9 cellular contexts compared by ENCODE assay signal in the genomic region with DNA sequence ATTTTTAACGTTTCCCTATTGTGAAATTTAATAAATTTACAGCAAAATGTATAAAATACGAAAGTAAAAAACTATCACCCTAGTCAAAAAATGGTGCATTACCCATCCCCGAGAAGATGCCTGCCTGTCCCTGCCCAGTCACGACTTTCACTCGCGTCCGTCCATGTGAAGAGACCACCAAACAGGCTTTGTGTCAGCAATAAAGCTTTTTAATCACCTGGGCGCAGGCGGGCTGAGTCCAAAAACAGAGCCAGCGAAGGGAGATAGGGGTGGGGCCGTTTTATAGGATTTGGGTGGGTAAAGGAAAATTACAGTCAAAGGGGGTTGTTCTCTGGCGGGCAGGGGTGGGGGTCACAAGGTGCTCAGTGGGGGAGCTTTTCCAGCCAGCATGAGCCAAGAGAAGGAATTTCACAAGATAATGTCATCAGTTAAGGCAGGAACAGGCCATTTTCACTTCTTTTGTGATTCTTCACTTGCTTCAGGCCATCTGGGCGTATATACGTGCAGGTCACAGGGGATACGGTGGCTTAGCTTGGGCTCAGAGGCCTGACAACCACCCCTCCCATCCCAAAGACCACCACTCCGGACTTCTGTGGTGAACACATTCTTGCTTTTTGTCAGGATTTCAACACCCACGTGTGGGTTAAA. TPM values are rescaled to one million over a fixed set of nuclear protein-coding genes. Genes with fewer than 3 reads are reported as not detected.
DNase-seq lines count a peak whose midpoint lies in the region; ATAC-seq and TF ChIP-seq lines count a peak whose summit lies in the region.
"Not testable (repeated sequence)": the region's sequence is repeated elsewhere in the genome, so short reads cannot be mapped to it uniquely, and the experiment has no call there.
"Had no signal": no experiment of that assay in that cellular context is flagged by ENCODE, and none has a peak within 500 bp of the region (broad histone marks: within the 10 kb centered on the region; RNA-seq: fewer than 3 reads in every experiment).

No MANE protein-coding gene starts in this region.

- H3K27ac Mint-ChIP-seq in endothelial cell (ENCODE audit: unreplicated experiment) (peak overlapping the region; percentile 2), mesothelial cell of epicardium (peak overlapping the region; percentile 96)
- peak overlapping the region; percentile 6 for H3K27ac Mint-ChIP-seq in stimulated activated naive B cell treated with anti-CD40 and anti-IgM and Interleukin-4, amounts not matched to agents 10 μg/mL and 1 μg/mL and 100 μg/mL, for 72 hours

- peak; percentile 19 for DNase-seq in activated effector memory CD4-positive, alpha-beta T cell treated with anti-CD3 and anti-CD28 coated beads, Interleukin-2, amount 50 U/mL, for 16 hours
- not testable (repeated sequence) for DNase-seq in endothelial cell (ENCODE audit: low spot score); mesothelial cell of epicardium (ENCODE audit: low spot score in 2 of 2, unreplicated experiment in 2 of 2); stimulated activated naive B cell treated with anti-CD40 and anti-IgM and Interleukin-4, amounts not matched to agents 10 μg/mL and 1 μg/mL and 100 μg/mL, for 72 hours

- not testable (repeated sequence) for H3K4me3 ChIP-seq in BLaER1; parathyroid adenoma (ENCODE audit: low read depth, low read length)
- H3K4me3 ChIP-seq in HUES6 (ENCODE audit: low read depth, low read length) (peak overlapping the region; percentile 46; the same call in 1 of the 2 replicates), iPS-18a (ENCODE audit: low read length) (peak overlapping the region; percentile 31)

- H3K4me2 ChIP-seq in BLaER1: peak overlapping the region; percentile 91; the same call in 1 of the 2 replicates
- H3K4me2 ChIP-seq in parathyroid adenoma (ENCODE audit: low read length): not testable (repeated sequence)

- H3K27me3 ChIP-seq in BLaER1; HUES6 (ENCODE audit: control insufficient read depth, insufficient read depth, low read length); iPS-18a (ENCODE audit: control insufficient read depth, insufficient read depth, low read length); parathyroid adenoma (ENCODE audit: control insufficient read depth, insufficient read depth, low read length): not testable (repeated sequence)

- H3K36me3 Mint-ChIP-seq in endothelial cell (ENCODE audit: low read depth, unreplicated experiment); mesothelial cell of epicardium; stimulated activated naive B cell treated with anti-CD40 and anti-IgM and Interleukin-4, amounts not matched to agents 10 μg/mL and 1 μg/mL and 100 μg/mL, for 72 hours: not testable (repeated sequence)

- not testable (repeated sequence) for H3K79me2 ChIP-seq in parathyroid adenoma

- ATAC-seq in stimulated activated naive B cell treated with anti-CD40 and anti-IgM and Interleukin-4, amounts not matched to agents 10 μg/mL and 1 μg/mL and 100 μg/mL, for 72 hours (replicated peaks): not testable (repeated sequence)

- not testable (repeated sequence) for H3K9me3 Mint-ChIP-seq in endothelial cell (ENCODE audit: unreplicated experiment); mesothelial cell of epicardium; stimulated activated naive B cell treated with anti-CD40 and anti-IgM and Interleukin-4, amounts not matched to agents 10 μg/mL and 1 μg/mL and 100 μg/mL, for 72 hours

- TF ChIP-seq CTCF in endothelial cell (IDR thresholded peaks at IDR 0.05; ENCODE audit: unreplicated experiment); mesothelial cell of epicardium (IDR thresholded peaks at IDR 0.05; ENCODE audit: unreplicated experiment); parathyroid adenoma (IDR thresholded peaks at IDR 0.05): not testable (repeated sequence)

- not testable (repeated sequence) for H3K9me3 ChIP-seq in BLaER1; iPS-18a (ENCODE audit: control insufficient read depth, low read depth, low read length); parathyroid adenoma (ENCODE audit: control insufficient read depth, low read length)
- H3K9me3 ChIP-seq in HUES6 (ENCODE audit: control insufficient read depth, insufficient read depth, low read depth, low read length): peaks cover 12% of the 10 kb centered on the region

- H3K36me3 ChIP-seq in BLaER1; HUES6 (ENCODE audit: control insufficient read depth, insufficient read depth, low read length); iPS-18a (ENCODE audit: control insufficient read depth, low read depth, low read length); parathyroid adenoma (ENCODE audit: control insufficient read depth, insufficient read depth, low read length): not testable (repeated sequence)

- H3K4me1 Mint-ChIP-seq in endothelial cell (ENCODE audit: unreplicated experiment): peaks cover 37% of the 10 kb centered on the region
- H3K4me1 Mint-ChIP-seq in mesothelial cell of epicardium: peaks cover 38% of the 10 kb centered on the region
- peaks cover 35 to 45% of the 10 kb centered on the region in 2 donors for H3K4me1 Mint-ChIP-seq in stimulated activated naive B cell treated with anti-CD40 and anti-IgM and Interleukin-4, amounts not matched to agents 10 μg/mL and 1 μg/mL and 100 μg/mL, for 72 hours

- not testable (repeated sequence) for H3K4me3 Mint-ChIP-seq in endothelial cell (ENCODE audit: unreplicated experiment); mesothelial cell of epicardium; stimulated activated naive B cell treated with anti-CD40 and anti-IgM and Interleukin-4, amounts not matched to agents 10 μg/mL and 1 μg/mL and 100 μg/mL, for 72 hours

- H4K20me1 ChIP-seq in BLaER1: not testable (repeated sequence)

- peaks cover 82% of the 10 kb centered on the region for H3K4me1 ChIP-seq in BLaER1
- peaks cover 31% of the 10 kb centered on the region for H3K4me1 ChIP-seq in HUES6 (ENCODE audit: control insufficient read depth, insufficient read depth, low read length)
- H3K4me1 ChIP-seq in iPS-18a (ENCODE audit: control insufficient read depth, low read depth, low read length): peaks cover 33% of the 10 kb centered on the region
- not testable (repeated sequence) for H3K4me1 ChIP-seq in parathyroid adenoma

- not testable (repeated sequence) for H3K27me3 Mint-ChIP-seq in endothelial cell (ENCODE audit: unreplicated experiment); mesothelial cell of epicardium (ENCODE audit: low read depth); stimulated activated naive B cell treated with anti-CD40 and anti-IgM and Interleukin-4, amounts not matched to agents 10 μg/mL and 1 μg/mL and 100 μg/mL, for 72 hours

- not testable (repeated sequence) for H3K9ac ChIP-seq in BLaER1, parathyroid adenoma
- peak overlapping the region; percentile 76 for H3K9ac ChIP-seq in HUES6 (ENCODE audit: low read length)
- peak overlapping the region; percentile 24 for H3K9ac ChIP-seq in iPS-18a (ENCODE audit: low read length)

- not testable (repeated sequence) for H2AFZ ChIP-seq in parathyroid adenoma

- H3K27ac ChIP-seq in BLaER1 (0 out of 2 replicates have a peak overlapping the region, but pooled peaks have one; percentile 14), HUES6 (ENCODE audit: low read depth, low read length) (peak overlapping the region; percentile 78), iPS-18a (ENCODE audit: low read length) (peak overlapping the region; percentile 66), parathyroid adenoma (peak overlapping the region; percentile 15)

RNA-seq across cellular contexts. Expression of gene IFITM3, which starts 13.1 kb away (rescaled TPM):
- total RNA-seq in endothelial cell (ENCODE audit: unreplicated experiment): 446 TPM
- total RNA-seq in mesothelial cell of epicardium: 540 to 561 TPM (median 547 TPM) in 3 replicates

RNA-seq across cellular contexts. Expression of gene IFITM1, which starts 19.9 kb away (rescaled TPM):
- 23.4 TPM for total RNA-seq in endothelial cell (ENCODE audit: unreplicated experiment)
- 120 to 128 TPM (median 122 TPM) in 3 replicates for total RNA-seq in mesothelial cell of epicardium

RNA-seq across cellular contexts. Expression of gene IFITM2, which starts 26.1 kb away (rescaled TPM):
- total RNA-seq in endothelial cell (ENCODE audit: unreplicated experiment) (205 TPM), mesothelial cell of epicardium (208 to 224 TPM (median 210 TPM) in 3 replicates)

RNA-seq across cellular contexts. Expression of gene IFITM5, which starts 34.4 kb away (rescaled TPM):
- total RNA-seq in endothelial cell (ENCODE audit: unreplicated experiment) (not detected), mesothelial cell of epicardium (not detected in 3 replicates)
- total RNA-seq: PC-9 had no signal

RNA-seq across cellular contexts. Expression of gene B4GALNT4, which starts 35.6 kb away (rescaled TPM):
- total RNA-seq in endothelial cell (ENCODE audit: unreplicated experiment) (14.9 TPM), mesothelial cell of epicardium (294 to 314 TPM (median 300 TPM) in 3 replicates)

Comparison
In these comparisons a context has a peak if more than half of its experiments do, and no peak if none do; other contexts are left out.
1. H3K27ac ChIP-seq: peak in every context shown above with its lines; median percentile 78 in HUES6; 66 in iPS-18a; 15 in parathyroid adenoma; 14 in BLaER1.
2. H3K27ac Mint-ChIP-seq: peak in every context shown above with its lines; median percentile 96 in mesothelial cell of epicardium; 6 in stimulated activated naive B cell treated with anti-CD40 and anti-IgM and Interleukin-4, amounts not matched to agents 10 μg/mL and 1 μg/mL and 100 μg/mL, for 72 hours; 2 in endothelial cell.